In the genomic region with DNA sequence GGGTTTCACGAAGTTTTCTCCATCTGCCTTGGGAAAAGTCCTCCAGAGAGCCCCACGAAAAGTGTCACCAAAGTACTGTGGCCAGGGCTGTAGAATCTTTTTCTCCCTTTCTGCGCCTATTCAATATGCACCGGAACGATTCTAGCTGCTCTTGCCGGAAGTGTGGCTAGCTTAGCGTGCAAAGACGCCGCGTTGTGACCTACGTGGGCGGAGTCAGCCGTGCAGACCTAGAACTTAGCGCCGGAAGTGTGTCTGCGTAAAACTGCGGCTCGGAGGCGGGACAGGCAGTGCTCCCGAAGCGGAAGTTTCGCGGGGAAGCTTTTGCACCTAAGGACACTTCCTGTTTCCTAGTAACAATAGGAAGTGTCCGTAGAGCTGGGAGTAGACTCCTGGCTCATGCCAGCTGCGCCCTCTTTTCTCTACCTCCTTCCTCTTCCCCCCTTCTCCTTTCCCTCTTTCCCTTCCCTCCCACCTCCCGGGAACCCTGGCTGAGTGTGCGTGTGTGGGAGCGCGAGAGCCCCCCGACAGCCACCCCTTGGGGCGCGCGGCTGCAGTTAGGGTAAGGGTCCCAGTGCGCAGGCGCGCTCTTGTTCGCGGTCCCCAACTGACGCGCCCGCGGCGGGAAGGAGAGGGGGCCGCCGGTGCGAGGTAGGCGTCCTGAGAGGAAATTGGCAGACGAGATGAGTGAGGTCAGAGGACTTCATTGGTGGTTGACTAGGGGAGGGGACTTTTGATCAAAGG, we compare ENCODE assay signal across 8 cellular contexts. TPM values are rescaled to one million over a fixed set of nuclear protein-coding genes. Genes with fewer than 3 reads are reported as not detected.
DNase-seq lines count a peak whose midpoint lies in the region; ATAC-seq, FAIRE-seq and TF ChIP-seq lines count a peak whose summit lies in the region.

A gene with protein sequence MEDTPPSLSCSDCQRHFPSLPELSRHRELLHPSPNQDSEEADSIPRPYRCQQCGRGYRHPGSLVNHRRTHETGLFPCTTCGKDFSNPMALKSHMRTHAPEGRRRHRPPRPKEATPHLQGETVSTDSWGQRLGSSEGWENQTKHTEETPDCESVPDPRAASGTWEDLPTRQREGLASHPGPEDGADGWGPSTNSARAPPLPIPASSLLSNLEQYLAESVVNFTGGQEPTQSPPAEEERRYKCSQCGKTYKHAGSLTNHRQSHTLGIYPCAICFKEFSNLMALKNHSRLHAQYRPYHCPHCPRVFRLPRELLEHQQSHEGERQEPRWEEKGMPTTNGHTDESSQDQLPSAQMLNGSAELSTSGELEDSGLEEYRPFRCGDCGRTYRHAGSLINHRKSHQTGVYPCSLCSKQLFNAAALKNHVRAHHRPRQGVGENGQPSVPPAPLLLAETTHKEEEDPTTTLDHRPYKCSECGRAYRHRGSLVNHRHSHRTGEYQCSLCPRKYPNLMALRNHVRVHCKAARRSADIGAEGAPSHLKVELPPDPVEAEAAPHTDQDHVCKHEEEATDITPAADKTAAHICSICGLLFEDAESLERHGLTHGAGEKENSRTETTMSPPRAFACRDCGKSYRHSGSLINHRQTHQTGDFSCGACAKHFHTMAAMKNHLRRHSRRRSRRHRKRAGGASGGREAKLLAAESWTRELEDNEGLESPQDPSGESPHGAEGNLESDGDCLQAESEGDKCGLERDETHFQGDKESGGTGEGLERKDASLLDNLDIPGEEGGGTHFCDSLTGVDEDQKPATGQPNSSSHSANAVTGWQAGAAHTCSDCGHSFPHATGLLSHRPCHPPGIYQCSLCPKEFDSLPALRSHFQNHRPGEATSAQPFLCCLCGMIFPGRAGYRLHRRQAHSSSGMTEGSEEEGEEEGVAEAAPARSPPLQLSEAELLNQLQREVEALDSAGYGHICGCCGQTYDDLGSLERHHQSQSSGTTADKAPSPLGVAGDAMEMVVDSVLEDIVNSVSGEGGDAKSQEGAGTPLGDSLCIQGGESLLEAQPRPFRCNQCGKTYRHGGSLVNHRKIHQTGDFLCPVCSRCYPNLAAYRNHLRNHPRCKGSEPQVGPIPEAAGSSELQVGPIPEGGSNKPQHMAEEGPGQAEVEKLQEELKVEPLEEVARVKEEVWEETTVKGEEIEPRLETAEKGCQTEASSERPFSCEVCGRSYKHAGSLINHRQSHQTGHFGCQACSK (N-terminal part only) (plus strand): TSS at position 350 of the 741 bp plus-strand sequence. CDS start 1,903 bp downstream, outside the sequence.
A gene (minus strand): TSS at position 168 of the 741 bp plus-strand sequence. CDS start 9,781 bp downstream, outside the sequence.

- CTCF ChIA-PET in BJ (lab: Yijun Ruan, JAX) = interaction anchor here (0.8 to 1.8 kb wide), 9 partner anchors 10 to 139 kb away, joined by 3 to 11 read pairs (median 3); a partner anchor contains a TSS

- peaks cover 15% of the 10 kb centered on the region for H3K36me3 ChIP-seq in BJ (ENCODE audit: control insufficient read depth, insufficient read depth, low read length)

- DNase-seq in BJ (ENCODE audit: low read depth) (peak; percentile 94), GM19240 (ENCODE audit: insufficient read length, low spot score) (peak; percentile 99), NCI-H526 (lab: John Stamatoyannopoulos, UW) (peak; percentile 98 to 99)
- peak; percentile 99 for DNase-seq in activated CD4-positive, alpha-beta T cell treated with anti-CD3 and anti-CD28 coated beads for 48 hours
- peak; percentile 89 to 94 for DNase-seq in stimulated activated CD4-positive, alpha-beta T cell treated with anti-CD3 and anti-CD28 coated beads, Interleukin-1b, Interleukin-23, amount 100 ng/mL, for 4 hours (ENCODE audit: low read depth in 2 of 2)

- H3K27me3 ChIP-seq in BJ (ENCODE audit: control insufficient read depth, insufficient read depth, low read length) (no peaks in the 10 kb centered on the region), layer of hippocampus (ENCODE audit: control insufficient read depth, insufficient read depth, low read length) (no peaks in the 10 kb centered on the region)

- peak; percentile 53 for FAIRE-seq in colon (lab: Jason Lieb, UNC)

- ATAC-seq in HG03460 (IDR thresholded peaks at IDR 0.05; ENCODE audit: unreplicated experiment) = peak; percentile 75

- H3K4me3 ChIP-seq in BJ (ENCODE audit: low read depth, low read length) = peak within 1 kb of the TSS; percentile 81

- H3K27ac ChIP-seq in layer of hippocampus (ENCODE audit: low read depth, low read length) = peak within 1 kb of the TSS; percentile 94

- POLR2A ChIA-PET in BJ (lab: Charles Lee) = interaction anchor here (0.6 to 1.1 kb wide), 2 partner anchors 75 to 90 kb away, joined by 3 to 11 read pairs; no protein-coding TSS in a partner anchor

- no peak for TF ChIP-seq CTCF in BJ (IDR thresholded peaks at IDR 0.05; ENCODE audit: insufficient read depth, low read depth, low read length)

RNA-seq across cellular contexts. Expression of the first gene that starts in this region (rescaled TPM):
- 3.3 and 4.2 TPM in 2 replicates for polyA plus RNA-seq in BJ (2011; rRNA removed)
- polyA minus RNA-seq in BJ (2011; rRNA and poly(A)+ RNA removed) = 7.8 and 12.5 TPM in 2 replicates

RNA-seq across cellular contexts. Expression of the second gene that starts in this region (rescaled TPM):
- polyA plus RNA-seq in BJ (2011; rRNA removed) = 10.2 and 16.3 TPM in 2 replicates
- polyA minus RNA-seq in BJ (2011; rRNA and poly(A)+ RNA removed) = 7.8 and 10.9 TPM in 2 replicates

Comparison
In these comparisons a context has a peak if more than half of its experiments do, and no peak if none do; other contexts are left out.
1. Peak in every context shown above with its lines: DNase-seq, ATAC-seq, H3K4me3 ChIP-seq and H3K27ac ChIP-seq.